15 cellular contexts compared by ENCODE assay signal in the genomic region with DNA sequence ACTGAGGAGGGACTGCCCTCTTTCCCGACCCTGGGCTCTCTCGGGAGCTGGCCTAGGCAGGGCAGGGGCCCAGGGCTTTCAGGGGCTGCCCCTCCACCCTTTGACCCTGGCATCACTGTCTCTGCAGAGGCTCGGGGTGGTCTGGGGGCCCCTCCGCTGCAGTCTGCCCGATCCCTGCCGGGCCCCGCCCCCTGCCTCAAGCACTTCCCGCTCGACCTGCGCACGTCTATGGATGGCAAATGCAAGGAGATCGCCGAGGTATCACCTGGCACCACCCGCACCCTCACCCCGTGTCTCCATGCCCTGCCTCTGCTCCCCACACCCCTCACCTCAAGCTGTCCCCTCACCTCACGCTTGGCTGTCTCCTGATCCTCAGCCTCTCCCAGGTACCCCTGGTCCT. TPM values are rescaled to one million over a fixed set of nuclear protein-coding genes. Genes with fewer than 3 reads are reported as not detected.
DNase-seq lines count a peak whose midpoint lies in the region; ATAC-seq lines count a peak whose summit lies in the region.
"Had no signal": no experiment of that assay in that cellular context is flagged by ENCODE, and none has a peak within 500 bp of the region (broad histone marks: within the 10 kb centered on the region; RNA-seq: fewer than 3 reads in every experiment).

No MANE protein-coding gene starts in this region.

- peaks cover 22% of the 10 kb centered on the region for H3K36me3 Mint-ChIP-seq in activated naive CD4-positive, alpha-beta T cell treated with anti-CD3 and anti-CD28 coated beads for 36 hours (ENCODE audit: low read depth)
- H3K36me3 Mint-ChIP-seq in T-helper 17 cell (ENCODE audit: low read depth): peaks cover 6% of the 10 kb centered on the region
- H3K36me3 Mint-ChIP-seq in stimulated activated naive B cell treated with anti-CD40 and anti-IgM and Interleukin-4, amounts not matched to agents 10 μg/mL and 1 μg/mL and 100 μg/mL, for 72 hours: peaks cover 24 to 39% of the 10 kb centered on the region in 2 donors

- CTCF ChIA-PET in activated naive CD4-positive, alpha-beta T cell treated with anti-CD3 and anti-CD28 coated beads for 36 hours (lab: Charles Lee): interaction anchor here (0.6 to 3.8 kb wide), 3 partner anchors 14 to 92 kb away, joined by 4 to 27 read pairs (median 4); no protein-coding TSS in a partner anchor

- no peaks in the 10 kb centered on the region for H3K9me3 ChIP-seq in T-helper 17 cell (ENCODE audit: control insufficient read depth, low read length, poor library complexity, severe bottlenecking)

- peaks cover 31% of the 10 kb centered on the region for H3K4me1 Mint-ChIP-seq in activated naive CD4-positive, alpha-beta T cell treated with anti-CD3 and anti-CD28 coated beads for 36 hours (ENCODE audit: low read depth)
- peaks cover 43% of the 10 kb centered on the region for H3K4me1 Mint-ChIP-seq in T-helper 17 cell
- H3K4me1 Mint-ChIP-seq in stimulated activated naive B cell treated with anti-CD40 and anti-IgM and Interleukin-4, amounts not matched to agents 10 μg/mL and 1 μg/mL and 100 μg/mL, for 72 hours: peaks cover 32 to 54% of the 10 kb centered on the region in 2 donors

- intact Hi-C loops in activated naive CD4-positive, alpha-beta T cell treated with anti-CD3 and anti-CD28 coated beads for 36 hours (cut with micrococcal nuclease): no loop called here

- no peak overlapping the region for H3K4me3 Mint-ChIP-seq in activated naive CD4-positive, alpha-beta T cell treated with anti-CD3 and anti-CD28 coated beads for 36 hours
- no peak overlapping the region for H3K4me3 Mint-ChIP-seq in T-helper 17 cell
- H3K4me3 Mint-ChIP-seq in stimulated activated naive B cell treated with anti-CD40 and anti-IgM and Interleukin-4, amounts not matched to agents 10 μg/mL and 1 μg/mL and 100 μg/mL, for 72 hours: no peak overlapping the region

- no peak for DNase-seq in activated naive CD4-positive, alpha-beta T cell treated with anti-CD3 and anti-CD28 coated beads for 36 hours
- no peak for DNase-seq in activated naive CD4-positive, alpha-beta T cell (lab: John Stamatoyannopoulos, UW)
- DNase-seq in T-helper 17 cell (no peak), amygdala (lab: John Stamatoyannopoulos, UW) (no peak), NCI-H345 treated with DMSO at 0.1 percent for 48 hours (lab: John Stamatoyannopoulos, UW; ENCODE audit: unreplicated experiment) (no peak)
- DNase-seq in stimulated activated naive B cell treated with anti-CD40 and anti-IgM and Interleukin-4, amounts not matched to agents 10 μg/mL and 1 μg/mL and 100 μg/mL, for 72 hours: no peak
- DNase-seq: activated CD4-positive, alpha-beta T cell treated with anti-CD3 and anti-CD28 coated beads for 1 hour; activated effector memory CD4-positive, alpha-beta T cell treated with Interleukin-2 at 50 U/mL for 16 hours; EL; islet precursor cell; MM.1S; NCI-H345; T-helper 1 cell had no signal

- H3K27me3 Mint-ChIP-seq in activated naive CD4-positive, alpha-beta T cell treated with anti-CD3 and anti-CD28 coated beads for 36 hours (ENCODE audit: low read depth): no peaks in the 10 kb centered on the region
- no peaks in the 10 kb centered on the region for H3K27me3 Mint-ChIP-seq in T-helper 17 cell
- H3K27me3 Mint-ChIP-seq in stimulated activated naive B cell treated with anti-CD40 and anti-IgM and Interleukin-4, amounts not matched to agents 10 μg/mL and 1 μg/mL and 100 μg/mL, for 72 hours: no peaks in the 10 kb centered on the region
- H3K27me3 Mint-ChIP-seq: progenitor cell of endocrine pancreas had no signal

- H3K27ac Mint-ChIP-seq in activated naive CD4-positive, alpha-beta T cell treated with anti-CD3 and anti-CD28 coated beads for 36 hours: peak overlapping the region; percentile 59
- H3K27ac Mint-ChIP-seq in T-helper 17 cell: peak overlapping the region; percentile 98
- H3K27ac Mint-ChIP-seq in stimulated activated naive B cell treated with anti-CD40 and anti-IgM and Interleukin-4, amounts not matched to agents 10 μg/mL and 1 μg/mL and 100 μg/mL, for 72 hours: peak overlapping the region; percentile 69
- H3K27ac Mint-ChIP-seq: progenitor cell of endocrine pancreas had no signal

- no peaks in the 10 kb centered on the region for H3K9me3 Mint-ChIP-seq in activated naive CD4-positive, alpha-beta T cell treated with anti-CD3 and anti-CD28 coated beads for 36 hours
- no peaks in the 10 kb centered on the region for H3K9me3 Mint-ChIP-seq in stimulated activated naive B cell treated with anti-CD40 and anti-IgM and Interleukin-4, amounts not matched to agents 10 μg/mL and 1 μg/mL and 100 μg/mL, for 72 hours

- no peak for ATAC-seq in T-helper 17 cell
- ATAC-seq in stimulated activated naive B cell treated with anti-CD40 and anti-IgM and Interleukin-4, amounts not matched to agents 10 μg/mL and 1 μg/mL and 100 μg/mL, for 72 hours (replicated peaks): no peak

RNA-seq across cellular contexts. Expression of a gene that starts 5.5 kb away (rescaled TPM):
- 10 to 100 TPM; 41.3 to 56.9 TPM for total RNA-seq in activated naive CD4-positive, alpha-beta T cell treated with anti-CD3 and anti-CD28 coated beads for 36 hours
- total RNA-seq in T-helper 17 cell: 100 to 1,000 TPM; 471 to 552 TPM

RNA-seq across cellular contexts. Expression of a gene that starts 5.8 kb away (rescaled TPM):
- under 1 TPM; 0.22 to 0.50 TPM for total RNA-seq in activated naive CD4-positive, alpha-beta T cell treated with anti-CD3 and anti-CD28 coated beads for 36 hours
- total RNA-seq in T-helper 17 cell: not detected
- total RNA-seq: frontal cortex had no signal

RNA-seq across cellular contexts. Expression of a gene that starts 30.7 kb away (rescaled TPM):
- total RNA-seq in activated naive CD4-positive, alpha-beta T cell treated with anti-CD3 and anti-CD28 coated beads for 36 hours: 1 to 10 TPM; 8.8 to 9.9 TPM
- total RNA-seq in T-helper 17 cell: 10 to 100 TPM; 17.0 to 18.0 TPM

RNA-seq across cellular contexts. Expression of a gene that starts 42.7 kb away (rescaled TPM):
- total RNA-seq in activated naive CD4-positive, alpha-beta T cell treated with anti-CD3 and anti-CD28 coated beads for 36 hours: 10 to 100 TPM; 14.2 to 14.3 TPM
- 100 to 1,000 TPM in 1 of 2 donors, 10 to 100 TPM in 1; 44.0 to 117 TPM for total RNA-seq in T-helper 17 cell

Comparison
In these comparisons a context has a peak if more than half of its experiments do, and no peak if none do; other contexts are left out.
1. RNA of a gene that starts 5.5 kb away (total RNA-seq): 471 to 552 TPM in T-helper 17 cell; 41.3 to 56.9 TPM in activated naive CD4-positive, alpha-beta T cell treated with anti-CD3 and anti-CD28 coated beads for 36 hours; every median in the first group is over 4 times any median in the second.
2. Peak in every context shown above with its lines, with median percentiles within 50 percentile points of each other: H3K27ac Mint-ChIP-seq.